ENCODE assay signal across 8 cellular contexts in genomic region chr21:45409466-45410150, GRCh38. TPM values are rescaled to one million over a fixed set of nuclear protein-coding genes. Genes with fewer than 3 reads are reported as not detected.
DNase-seq lines count a peak whose midpoint lies in the region; ATAC-seq, FAIRE-seq and TF ChIP-seq lines count a peak whose summit lies in the region.

No MANE protein-coding gene starts in this region.

- peaks cover 82% of the 10 kb centered on the region for H3K27me3 ChIP-seq in BLaER1
- no peaks in the 10 kb centered on the region for H3K27me3 ChIP-seq in cardiac muscle cell
- H3K27me3 ChIP-seq in pancreas = peaks cover 0 to 3% (median 0%) of the 10 kb centered on the region in 4 donors

- no peaks in the 10 kb centered on the region; the same call in 1 of the 2 replicates for H3K27me3 Mint-ChIP-seq in WTC11 (ENCODE audit: low read depth)
- H3K27me3 Mint-ChIP-seq in activated T-helper 1 cell treated with anti-CD3 and anti-CD28 coated beads, Interleukin-12 subunit alpha, Interleukin-12 subunit beta, Interleukin-2, Interleukin-4 antibody, amounts not matched to agents 30 ng/mL and 10 ng/mL and 1 ng/mL, durations not matched to agents 14 hours and 24 hours and 36 hours (ENCODE audit: insufficient read depth) = peaks cover 13% of the 10 kb centered on the region

- POLR2A ChIA-PET in WTC11 (lab: Charles Lee) = interaction anchor here (1.1 kb wide), 1 partner anchor 17 kb away, joined by 3 read pairs; no protein-coding TSS in a partner anchor

- H3K9me3 ChIP-seq in BLaER1 (no peaks in the 10 kb centered on the region), cardiac muscle cell (ENCODE audit: low read depth) (no peaks in the 10 kb centered on the region), pancreas (no peaks in the 10 kb centered on the region)

- H3K27ac Mint-ChIP-seq in WTC11 = peak overlapping the region; percentile 89
- H3K27ac Mint-ChIP-seq in activated T-helper 1 cell treated with anti-CD3 and anti-CD28 coated beads, Interleukin-12 subunit alpha, Interleukin-12 subunit beta, Interleukin-2, Interleukin-4 antibody, amounts not matched to agents 30 ng/mL and 10 ng/mL and 1 ng/mL, durations not matched to agents 14 hours and 24 hours and 36 hours = no peak overlapping the region

- H3K27ac ChIP-seq in BLaER1 (no peak overlapping the region), cardiac muscle cell (peak overlapping the region; percentile 98), pancreas (peak overlapping the region in 2 of 4 donors; percentile 19 to 29)

- DNase-seq in WTC11 (ENCODE audit: low spot score) (no peak), cardiac muscle cell (ENCODE audit: low read depth in 1 of 2, low spot score in 1 of 2) (no peak), pancreas (peak in 3 of 6 donors; percentile 25 to 67 (median 53)), AG20443 (ENCODE audit: low spot score) (no peak)
- no peak for DNase-seq in activated T-helper 1 cell treated with anti-CD3 and anti-CD28 coated beads, Interleukin-12 subunit alpha, Interleukin-12 subunit beta, Interleukin-2, Interleukin-4 antibody, amounts not matched to agents 30 ng/mL and 10 ng/mL and 1 ng/mL, durations not matched to agents 14 hours and 24 hours and 36 hours (ENCODE audit: low spot score)
- DNase-seq in stimulated activated CD4-positive, alpha-beta T cell treated with anti-CD3 and anti-CD28 coated beads, Interleukin-12 subunit alpha, Interleukin-12 subunit beta, amount 100 ng/mL, for 4 hours = no peak

- peaks cover 77% of the 10 kb centered on the region for H3K4me1 Mint-ChIP-seq in WTC11
- no peaks in the 10 kb centered on the region for H3K4me1 Mint-ChIP-seq in activated T-helper 1 cell treated with anti-CD3 and anti-CD28 coated beads, Interleukin-12 subunit alpha, Interleukin-12 subunit beta, Interleukin-2, Interleukin-4 antibody, amounts not matched to agents 30 ng/mL and 10 ng/mL and 1 ng/mL, durations not matched to agents 14 hours and 24 hours and 36 hours (ENCODE audit: low read depth)

- 60 to 62% methylated on average over 29 of the region's 29 CpGs for WGBS in pancreas, 2 donors

- no peaks in the 10 kb centered on the region for H3K9me3 Mint-ChIP-seq in WTC11
- H3K9me3 Mint-ChIP-seq in activated T-helper 1 cell treated with anti-CD3 and anti-CD28 coated beads, Interleukin-12 subunit alpha, Interleukin-12 subunit beta, Interleukin-2, Interleukin-4 antibody, amounts not matched to agents 30 ng/mL and 10 ng/mL and 1 ng/mL, durations not matched to agents 14 hours and 24 hours and 36 hours = no peaks in the 10 kb centered on the region

- peaks cover 43% of the 10 kb centered on the region for H4K20me1 ChIP-seq in BLaER1

- ATAC-seq in WTC11 (no peak), pancreas (peak in 3 of 4 donors; percentile 16 to 41 (median 21)), HG02885 (IDR thresholded peaks at IDR 0.05; ENCODE audit: poor library complexity, unreplicated experiment) (no peak)

- no peak overlapping the region for H3K9ac ChIP-seq in BLaER1

- CTCF ChIA-PET in WTC11 (lab: Charles Lee) = interaction anchor here (1.0 to 3.2 kb wide), 5 partner anchors 30 to 101 kb away, joined by 3 to 23 read pairs (median 4); no protein-coding TSS in a partner anchor

- no peak overlapping the region for H3K4me3 ChIP-seq in BLaER1
- H3K4me3 ChIP-seq in cardiac muscle cell = no peak overlapping the region
- no peak overlapping the region for H3K4me3 ChIP-seq in pancreas

- H3K36me3 Mint-ChIP-seq in WTC11 = no peaks in the 10 kb centered on the region
- H3K36me3 Mint-ChIP-seq in activated T-helper 1 cell treated with anti-CD3 and anti-CD28 coated beads, Interleukin-12 subunit alpha, Interleukin-12 subunit beta, Interleukin-2, Interleukin-4 antibody, amounts not matched to agents 30 ng/mL and 10 ng/mL and 1 ng/mL, durations not matched to agents 14 hours and 24 hours and 36 hours (ENCODE audit: low read depth) = no peaks in the 10 kb centered on the region

- TF ChIP-seq CTCF in WTC11 (IDR thresholded peaks at IDR 0.05) = no peak
- TF ChIP-seq CTCF in cardiac muscle cell (IDR thresholded peaks at IDR 0.05; ENCODE audit: low read depth, low read length) = no peak
- no peak for TF ChIP-seq CTCF in pancreas (IDR thresholded peaks at IDR 0.05)

- H3K36me3 ChIP-seq in BLaER1 (no peaks in the 10 kb centered on the region), cardiac muscle cell (no peaks in the 10 kb centered on the region), pancreas (no peaks in the 10 kb centered on the region)

- no peak overlapping the region for H3K4me3 Mint-ChIP-seq in WTC11
- H3K4me3 Mint-ChIP-seq in activated T-helper 1 cell treated with anti-CD3 and anti-CD28 coated beads, Interleukin-12 subunit alpha, Interleukin-12 subunit beta, Interleukin-2, Interleukin-4 antibody, amounts not matched to agents 30 ng/mL and 10 ng/mL and 1 ng/mL, durations not matched to agents 14 hours and 24 hours and 36 hours = no peak overlapping the region

- intact Hi-C loops in pancreas (cut with DNase I) = no loop called here
- intact Hi-C loops in activated T-helper 1 cell treated with anti-CD3 and anti-CD28 coated beads, Interleukin-12 subunit alpha, Interleukin-12 subunit beta, Interleukin-2, Interleukin-4 antibody, amounts not matched to agents 30 ng/mL and 10 ng/mL and 1 ng/mL, durations not matched to agents 14 hours and 24 hours and 36 hours (cut with micrococcal nuclease) = no loop called here

- H3K4me1 ChIP-seq in BLaER1 = peaks cover 34% of the 10 kb centered on the region
- H3K4me1 ChIP-seq in cardiac muscle cell (ENCODE audit: low read depth) = peaks cover 79% of the 10 kb centered on the region
- H3K4me1 ChIP-seq in pancreas = peaks cover 0 to under 1% (median 0%) of the 10 kb centered on the region in 3 donors

- H3K4me2 ChIP-seq in BLaER1 = peak overlapping the region; percentile 58

- FAIRE-seq in pancreas (lab: Jason Lieb, UNC) = no peak

TF ChIP-seq in WTC11, 78 proteins besides CTCF, POLR2A, EP300 and RAD21:
- no peak for TF ChIP-seq ATF1 (CRISPR knock-in tag; IDR thresholded peaks at IDR 0.05)
- no peak for TF ChIP-seq ERG (CRISPR knock-in tag; IDR thresholded peaks at IDR 0.05)
- no peak for TF ChIP-seq PRRX2 (CRISPR knock-in tag; IDR thresholded peaks at IDR 0.05)
- no peak for TF ChIP-seq STAT6 (CRISPR knock-in tag; conservative IDR thresholded peaks at IDR 0.05; ENCODE audit: low read depth)
- no peak for TF ChIP-seq ZNF263 (CRISPR knock-in tag; IDR thresholded peaks at IDR 0.05; ENCODE audit: low read depth)
- TF ChIP-seq ZNF121 (CRISPR knock-in tag; IDR thresholded peaks at IDR 0.05) = no peak
- TF ChIP-seq FOXK1 (CRISPR knock-in tag; IDR thresholded peaks at IDR 0.05) = no peak
- no peak for TF ChIP-seq GTF2I (CRISPR knock-in tag; conservative IDR thresholded peaks at IDR 0.05)

RNA-seq across cellular contexts. Expression of gene COL18A1, which starts 4.6 kb away (rescaled TPM):
- 231 to 241 TPM (median 231 TPM) in 3 replicates for total RNA-seq in WTC11 (2021)
- total RNA-seq in cardiac muscle cell = 887 and 1,182 TPM in 2 replicates
- 407 and 535 TPM in 2 replicates for polyA plus RNA-seq in cardiac muscle cell
- 10 to 100 TPM; 38.7 to 93.0 (median 62.4) TPM for total RNA-seq in pancreas
- 100 to 1,000 TPM; 285 to 301 TPM for polyA plus RNA-seq in pancreas
- 2.1 and 3.4 TPM in 2 replicates for total RNA-seq in activated T-helper 1 cell treated with anti-CD3 and anti-CD28 coated beads, Interleukin-12 subunit alpha, Interleukin-12 subunit beta, Interleukin-2, Interleukin-4 antibody, amounts not matched to agents 30 ng/mL and 10 ng/mL and 1 ng/mL, durations not matched to agents 14 hours and 24 hours and 36 hours

Comparison
In these comparisons a context has a peak if more than half of its experiments do, and no peak if none do; other contexts are left out.
1. ATAC-seq: peak in pancreas (3 of 4); none in WTC11 (single experiment) and HG02885 (single experiment).